In genomic region chr10:84348860-84349259, GRCh38 we compare ENCODE assay signal across 9 cellular contexts. TPM values are rescaled to one million over a fixed set of nuclear protein-coding genes. Genes with fewer than 3 reads are reported as not detected.
DNase-seq lines count a peak whose midpoint lies in the region; TF ChIP-seq lines count a peak whose summit lies in the region.
"Had no signal": no experiment of that assay in that cellular context is flagged by ENCODE, and none has a peak within 500 bp of the region (broad histone marks: within the 10 kb centered on the region; RNA-seq: fewer than 3 reads in every experiment).

No MANE protein-coding gene starts in this region.

- no peaks in the 10 kb centered on the region for H3K36me3 ChIP-seq in esophagus squamous epithelium
- no peaks in the 10 kb centered on the region for H3K36me3 ChIP-seq in rectal smooth muscle tissue (ENCODE audit: control insufficient read depth, insufficient read depth, low read length)
- no peaks in the 10 kb centered on the region for H3K36me3 ChIP-seq in colonic mucosa

- 19 to 25% methylated on average over 2 of the region's 2 CpGs for WGBS in esophagus squamous epithelium, 2 donors

- no peaks in the 10 kb centered on the region for H3K27me3 ChIP-seq in esophagus squamous epithelium
- no peaks in the 10 kb centered on the region for H3K27me3 ChIP-seq in rectal smooth muscle tissue (ENCODE audit: control insufficient read depth, insufficient read depth, low read length)
- no peaks in the 10 kb centered on the region for H3K27me3 ChIP-seq in colonic mucosa

- intact Hi-C loops in esophagus squamous epithelium (cut with DNase I) (no loop called here), colonic mucosa (cut with DNase I) (no loop called here)

- H3K4me3 ChIP-seq in esophagus squamous epithelium (no peak overlapping the region), rectal smooth muscle tissue (ENCODE audit: low read length) (no peak overlapping the region), colonic mucosa (no peak overlapping the region)

- H3K27ac ChIP-seq in esophagus squamous epithelium (peak overlapping the region in 3 of 4 donors; percentile 6 to 48 (median 47)), rectal smooth muscle tissue (ENCODE audit: low read depth, low read length) (peak overlapping the region; percentile 6), colonic mucosa (no peak overlapping the region)

- TF ChIP-seq CTCF in esophagus squamous epithelium (IDR thresholded peaks at IDR 0.05) (no peak), colonic mucosa (IDR thresholded peaks at IDR 0.05) (no peak)

- H3K4me1 ChIP-seq in esophagus squamous epithelium (peaks cover 0 to 31% (median 4%) of the 10 kb centered on the region in 3 donors), rectal smooth muscle tissue (ENCODE audit: control insufficient read depth, insufficient read depth, low read length) (peaks cover 6% of the 10 kb centered on the region), colonic mucosa (peaks cover 9% of the 10 kb centered on the region)

- DNase-seq in AG20443 (ENCODE audit: low spot score), result peak; percentile 45
- DNase-seq in RPMI7951 (ENCODE audit: low read depth), result peak; percentile 55
- no peak for DNase-seq in esophagus squamous epithelium (lab: John Stamatoyannopoulos, UW)
- no peak for DNase-seq in NK-92 treated with Interleukin-12 subunit alpha and Interleukin-12 subunit beta, amount 100 ng/mL, for 24 hours (lab: John Stamatoyannopoulos, UW)
- DNase-seq in colonic mucosa, result no peak
- no peak for DNase-seq in GOT3 (lab: John Stamatoyannopoulos, UW)
- DNase-seq in NCI-H2081 treated with DMSO at 0.1 percent for 48 hours (lab: John Stamatoyannopoulos, UW), result no peak
- DNase-seq: KG1 had no signal

- no peak for TF ChIP-seq POLR2A in esophagus squamous epithelium (IDR thresholded peaks at IDR 0.05)

- H3K9me3 ChIP-seq in esophagus squamous epithelium, result no peaks in the 10 kb centered on the region
- H3K9me3 ChIP-seq in colonic mucosa, result no peaks in the 10 kb centered on the region

- H3K9ac ChIP-seq in rectal smooth muscle tissue (ENCODE audit: low read length), result no peak overlapping the region
- no peak overlapping the region for H3K9ac ChIP-seq in colonic mucosa (ENCODE audit: low read depth in 2 of 2, low read length in 2 of 2)

RNA-seq across cellular contexts. Expression of gene CCSER2, which starts 20.5 kb away (rescaled TPM):
- 14.5 and 16.9 TPM in 2 replicates for total RNA-seq in RPMI7951 (2014; rRNA removed; shearing (Covaris generic))
- total RNA-seq in esophagus squamous epithelium (10 to 100 TPM; 26.4 to 48.3 (median 31.7) TPM), colonic mucosa (10 to 100 TPM; 33.7 to 64.5 TPM)

Comparison
In these comparisons a context has a peak if more than half of its experiments do, and no peak if none do; other contexts are left out.
1. DNase-seq: peak in AG20443 (single experiment) and RPMI7951 (single experiment); none in esophagus squamous epithelium (single experiment), NK-92 treated with Interleukin-12 subunit alpha and Interleukin-12 subunit beta, amount 100 ng/mL, for 24 hours (single experiment), colonic mucosa (single experiment), GOT3 (single experiment) and NCI-H2081 treated with DMSO at 0.1 percent for 48 hours (single experiment).